9 cellular contexts compared by ENCODE assay signal in the genomic region with DNA sequence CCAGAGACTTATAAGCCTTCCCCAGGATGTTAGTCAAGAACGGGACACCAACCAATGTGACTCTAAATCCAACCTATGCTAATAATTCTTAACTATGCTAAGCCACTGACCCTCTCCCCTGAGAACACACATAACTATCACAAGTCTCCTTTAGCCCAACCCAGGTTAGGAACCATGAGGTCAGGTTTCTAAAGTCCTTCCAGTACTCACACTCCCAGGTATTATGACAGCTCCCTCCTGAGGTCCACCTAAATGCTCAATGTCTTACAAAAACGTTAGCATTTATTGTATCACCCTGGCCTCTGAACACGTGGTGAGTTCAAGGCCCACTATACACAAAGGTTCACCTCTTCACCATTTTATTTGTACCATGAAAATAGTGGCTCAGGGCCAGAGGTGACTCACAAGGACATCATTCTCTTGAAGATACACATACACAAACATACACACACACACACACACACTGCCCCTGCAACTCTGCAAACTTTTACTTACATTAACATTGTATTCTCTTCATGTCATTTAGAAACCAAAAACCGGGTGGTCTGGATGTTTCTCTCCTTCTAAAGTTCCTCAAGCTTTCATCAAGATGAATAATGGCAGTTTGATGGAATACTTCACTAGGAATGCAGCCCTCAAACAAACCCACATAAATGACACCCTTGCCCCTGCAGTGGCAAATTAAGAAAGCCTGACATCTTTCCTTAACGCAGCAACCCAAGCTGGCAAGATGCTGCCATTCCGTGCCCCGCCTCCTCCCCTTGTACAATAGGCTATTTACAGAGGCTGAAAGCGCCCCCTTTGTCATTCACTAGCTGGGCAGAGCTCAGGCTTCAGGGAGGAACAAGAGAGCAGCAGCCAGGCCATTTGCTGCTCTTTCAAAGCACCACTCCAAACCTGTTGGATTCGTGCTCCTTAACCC. TPM values are rescaled to one million over a fixed set of nuclear protein-coding genes. Genes with fewer than 3 reads are reported as not detected.
DNase-seq lines count a peak whose midpoint lies in the region; ATAC-seq and TF ChIP-seq lines count a peak whose summit lies in the region.
"Had no signal": no experiment of that assay in that cellular context is flagged by ENCODE, and none has a peak within 500 bp of the region (broad histone marks: within the 10 kb centered on the region; RNA-seq: fewer than 3 reads in every experiment).

No MANE protein-coding gene starts in this region.

- DNase-seq in EH (ENCODE audit: low read depth) (peak; percentile 53), NCI-H345 (lab: John Stamatoyannopoulos, UW) (peak; percentile 55), epidermal melanocyte (ENCODE audit: insufficient read length, low spot score) (peak; percentile 80), ascending aorta (ENCODE audit: low spot score in 2 of 2) (no peak)
- DNase-seq in stimulated activated CD4-positive, alpha-beta T cell treated with anti-CD3 and anti-CD28 coated beads, Interleukin-1b, Interleukin-23, amount 100 ng/mL, for 48 hours, result no peak
- DNase-seq in activated T-cell treated with anti-CD3 and anti-CD28 coated beads, Interleukin-2, amount 50 U/mL, for 48 hours, result no peak
- DNase-seq: activated CD4-positive, CD25-positive, alpha-beta regulatory T cell had no signal

- no peak for TF ChIP-seq CTCF in ascending aorta (IDR thresholded peaks at IDR 0.05)

- H3K4me1 ChIP-seq in neuron (ENCODE audit: insufficient read depth, low read length) (peaks cover 11% of the 10 kb centered on the region), ascending aorta (peaks cover 5 to 14% of the 10 kb centered on the region in 2 donors)

- no peaks in the 10 kb centered on the region for H3K36me3 ChIP-seq in neuron (ENCODE audit: insufficient read depth, low read length)
- H3K36me3 ChIP-seq in ascending aorta, result no peaks in the 10 kb centered on the region

- no peak for ATAC-seq in GM18502 (IDR thresholded peaks at IDR 0.05; ENCODE audit: poor library complexity, unreplicated experiment)

- H3K27me3 ChIP-seq in neuron (ENCODE audit: insufficient read depth, low read length), result peaks cover 6% of the 10 kb centered on the region
- H3K27me3 ChIP-seq in ascending aorta, result no peaks in the 10 kb centered on the region

- H3K9me3 ChIP-seq in neuron (ENCODE audit: low read length), result no peaks in the 10 kb centered on the region
- no peaks in the 10 kb centered on the region for H3K9me3 ChIP-seq in ascending aorta

- H2AFZ ChIP-seq in neuron (ENCODE audit: low read depth, low read length), result peak overlapping the region; percentile 15

- H3K27ac ChIP-seq in ascending aorta, result peak overlapping the region in 1 of 2 donors; percentile 9

- no peak overlapping the region for H3K4me3 ChIP-seq in neuron (ENCODE audit: low read length)
- no peak overlapping the region for H3K4me3 ChIP-seq in ascending aorta

- intact Hi-C loops in ascending aorta (cut with DNase I), result no loop called here

RNA-seq across cellular contexts. Expression of gene ACSL1, which starts 17.7 kb away (rescaled TPM):
- total RNA-seq in ascending aorta, result 31.8 TPM

Comparison
In these comparisons a context has a peak if more than half of its experiments do, and no peak if none do; other contexts are left out.
1. DNase-seq: peak in EH (single experiment), NCI-H345 (single experiment) and epidermal melanocyte (single experiment); none in stimulated activated CD4-positive, alpha-beta T cell treated with anti-CD3 and anti-CD28 coated beads, Interleukin-1b, Interleukin-23, amount 100 ng/mL, for 48 hours (single experiment), ascending aorta (0 of 2) and activated T-cell treated with anti-CD3 and anti-CD28 coated beads, Interleukin-2, amount 50 U/mL, for 48 hours (0 of 2).